Comparison of ENCODE assay signal across 7 cellular contexts in the genomic region with DNA sequence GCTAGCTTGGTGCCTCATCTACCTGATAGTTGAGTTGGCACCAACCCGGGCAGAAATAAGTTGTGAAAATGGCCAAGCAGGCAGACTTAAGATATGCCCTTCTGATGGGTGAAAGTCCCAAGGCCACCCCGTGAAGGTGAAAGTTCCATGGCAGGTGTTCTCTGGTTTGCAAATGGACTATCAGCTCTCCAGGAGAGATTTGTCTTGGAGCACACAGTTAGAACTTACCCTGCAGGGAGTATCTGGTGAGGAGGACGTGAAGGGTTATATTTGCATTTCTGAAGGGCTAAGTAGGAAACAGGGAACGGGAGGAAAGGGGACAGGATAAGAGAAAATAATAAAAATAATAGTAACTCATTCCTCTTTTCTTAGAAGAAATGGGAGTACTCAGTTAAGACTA.
"Had no signal": no experiment of that assay in that cellular context is flagged by ENCODE, and none has a peak within 500 bp of the region (broad histone marks: within the 10 kb centered on the region; RNA-seq: fewer than 3 reads in every experiment).

No MANE protein-coding gene starts in this region.

- ATAC-seq: K562 had no signal

- DNase-seq: GOT3, H9, HCEC 1CT, IMR-90, KG1 had no signal

- H3K4me3 ChIP-seq: K562 had no signal

- FAIRE-seq: HTR-8/SVneo, K562 had no signal
